ENCODE assay signal across 1 cellular context in the genomic region with DNA sequence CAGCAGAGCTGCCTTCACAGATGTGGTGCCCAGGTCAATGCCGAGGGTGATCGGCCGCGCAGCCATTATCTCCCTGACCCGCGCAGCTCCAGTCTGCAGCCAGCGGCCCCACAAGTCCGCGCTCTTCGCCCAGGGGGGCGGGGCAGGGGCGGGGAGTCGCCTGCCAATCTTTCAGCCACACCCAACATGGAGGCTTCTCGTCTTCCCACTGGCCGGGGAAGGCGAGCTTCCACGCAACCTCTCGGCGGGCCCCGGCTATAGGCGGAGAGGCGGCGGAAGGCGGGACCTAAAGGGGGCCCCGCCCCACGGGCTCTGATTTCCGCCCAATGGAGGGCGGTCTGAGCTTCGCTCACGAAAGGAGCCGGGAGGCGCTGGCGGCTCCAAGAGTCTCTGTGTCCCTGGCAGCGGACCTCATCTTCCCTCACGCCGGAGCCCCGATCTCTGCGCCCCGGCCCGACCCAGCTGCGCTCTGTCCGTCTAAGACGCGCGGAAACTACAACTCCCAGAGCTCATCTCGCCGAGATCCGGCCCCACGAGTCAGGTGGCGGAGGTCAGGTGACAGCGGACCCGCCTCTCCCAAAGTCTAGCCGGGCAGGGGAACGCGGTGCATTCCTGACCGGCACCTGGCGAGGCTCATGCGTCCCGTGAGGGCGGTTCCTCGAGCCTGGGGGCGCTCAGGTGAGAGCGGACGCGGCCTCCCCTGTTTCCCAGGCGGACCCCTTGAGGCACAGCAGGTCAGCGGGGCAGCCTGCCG.
TF ChIP-seq lines count a peak whose summit lies in the region.

Gene CTNS, plus strand, starts transcription at position 607 of the 754 bp plus-strand sequence. CDS start 3,447 bp downstream, outside the sequence.
Gene SHPK, minus strand, starts transcription at position 97 of the 754 bp plus-strand sequence. Its CDS starts 31 bp downstream, at position 66.

TF ChIP-seq in HepG2, 621 proteins besides CTCF, POLR2A, EP300 and RAD21 (continued from another document and continues in another):
- TF ChIP-seq ZBTB2 (CRISPR knock-in tag; IDR thresholded peaks at IDR 0.05; ENCODE audit: low read depth) (0 out of 2 replicates have a peak, but pooled peaks have one; percentile 21), ZNF501 (CRISPR knock-in tag; IDR thresholded peaks at IDR 0.05) (peak; percentile 89), SRY (CRISPR knock-in tag; IDR thresholded peaks at IDR 0.05) (no peak), NR2C2 (CRISPR knock-in tag; IDR thresholded peaks at IDR 0.05; ENCODE audit: borderline replicate concordance) (peak; percentile 87), TOE1 (CRISPR knock-in tag; IDR thresholded peaks at IDR 0.05) (0 out of 2 replicates have a peak, but pooled peaks have one; percentile 42), TSC22D2 (CRISPR knock-in tag; IDR thresholded peaks at IDR 0.05; ENCODE audit: borderline replicate concordance) (peak; percentile 69; the same call in 1 of the 2 replicates), ZNF788 (CRISPR knock-in tag; IDR thresholded peaks at IDR 0.05; ENCODE audit: borderline replicate concordance) (peak; percentile 58; the same call in 1 of the 2 replicates), ZNF615 (CRISPR knock-in tag; IDR thresholded peaks at IDR 0.05; ENCODE audit: borderline replicate concordance) (0 out of 2 replicates have a peak, but pooled peaks have one; percentile 44), BRCA1 (CRISPR knock-in tag; IDR thresholded peaks at IDR 0.05) (no peak), REL (CRISPR knock-in tag; conservative IDR thresholded peaks at IDR 0.05) (peak; percentile 78), ZSCAN21 (CRISPR knock-in tag; IDR thresholded peaks at IDR 0.05; ENCODE audit: borderline replicate concordance) (peak; percentile 80), CBFB (CRISPR knock-in tag; IDR thresholded peaks at IDR 0.05) (peak; percentile 48; the same call in 1 of the 2 replicates), ZFP90 (CRISPR knock-in tag; IDR thresholded peaks at IDR 0.05; ENCODE audit: borderline replicate concordance) (0 out of 2 replicates have a peak, but pooled peaks have one; percentile 54), SIN3A (IDR thresholded peaks at IDR 0.05; ENCODE audit: borderline replicate concordance, low read depth, low read length) (peak; percentile 79; the same call in 1 of the 2 replicates), CENPT (CRISPR knock-in tag; IDR thresholded peaks at IDR 0.05; ENCODE audit: low read depth) (no peak), ISL2 (CRISPR knock-in tag; IDR thresholded peaks at IDR 0.05) (peak; percentile 39; the same call in 1 of the 2 replicates), GRHL1 (CRISPR knock-in tag; conservative IDR thresholded peaks at IDR 0.05) (no peak), ASH2L (IDR thresholded peaks at IDR 0.05; ENCODE audit: insufficient read length, low read depth, low read length) (peak; percentile 70), ZNF777 (CRISPR knock-in tag; IDR thresholded peaks at IDR 0.05) (peak; percentile 58), AFF4 (CRISPR knock-in tag; IDR thresholded peaks at IDR 0.05) (no peak; the same call in 1 of the 2 replicates), THAP7 (CRISPR knock-in tag; IDR thresholded peaks at IDR 0.05) (peak; percentile 92; the same call in 1 of the 2 replicates), TEAD3 (CRISPR knock-in tag; optimal IDR thresholded peaks at IDR 0.05; ENCODE audit: borderline replicate concordance) (peak; percentile 85), ZNF414 (CRISPR knock-in tag; IDR thresholded peaks at IDR 0.05) (peak; percentile 76), HIVEP1 (CRISPR knock-in tag; IDR thresholded peaks at IDR 0.05) (peak; percentile 89)
- TF ChIP-seq, protein P1, sequence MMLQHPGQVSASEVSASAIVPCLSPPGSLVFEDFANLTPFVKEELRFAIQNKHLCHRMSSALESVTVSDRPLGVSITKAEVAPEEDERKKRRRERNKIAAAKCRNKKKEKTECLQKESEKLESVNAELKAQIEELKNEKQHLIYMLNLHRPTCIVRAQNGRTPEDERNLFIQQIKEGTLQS (CRISPR knock-in tag; IDR thresholded peaks at IDR 0.05): no peak
- TF ChIP-seq, protein P2, sequence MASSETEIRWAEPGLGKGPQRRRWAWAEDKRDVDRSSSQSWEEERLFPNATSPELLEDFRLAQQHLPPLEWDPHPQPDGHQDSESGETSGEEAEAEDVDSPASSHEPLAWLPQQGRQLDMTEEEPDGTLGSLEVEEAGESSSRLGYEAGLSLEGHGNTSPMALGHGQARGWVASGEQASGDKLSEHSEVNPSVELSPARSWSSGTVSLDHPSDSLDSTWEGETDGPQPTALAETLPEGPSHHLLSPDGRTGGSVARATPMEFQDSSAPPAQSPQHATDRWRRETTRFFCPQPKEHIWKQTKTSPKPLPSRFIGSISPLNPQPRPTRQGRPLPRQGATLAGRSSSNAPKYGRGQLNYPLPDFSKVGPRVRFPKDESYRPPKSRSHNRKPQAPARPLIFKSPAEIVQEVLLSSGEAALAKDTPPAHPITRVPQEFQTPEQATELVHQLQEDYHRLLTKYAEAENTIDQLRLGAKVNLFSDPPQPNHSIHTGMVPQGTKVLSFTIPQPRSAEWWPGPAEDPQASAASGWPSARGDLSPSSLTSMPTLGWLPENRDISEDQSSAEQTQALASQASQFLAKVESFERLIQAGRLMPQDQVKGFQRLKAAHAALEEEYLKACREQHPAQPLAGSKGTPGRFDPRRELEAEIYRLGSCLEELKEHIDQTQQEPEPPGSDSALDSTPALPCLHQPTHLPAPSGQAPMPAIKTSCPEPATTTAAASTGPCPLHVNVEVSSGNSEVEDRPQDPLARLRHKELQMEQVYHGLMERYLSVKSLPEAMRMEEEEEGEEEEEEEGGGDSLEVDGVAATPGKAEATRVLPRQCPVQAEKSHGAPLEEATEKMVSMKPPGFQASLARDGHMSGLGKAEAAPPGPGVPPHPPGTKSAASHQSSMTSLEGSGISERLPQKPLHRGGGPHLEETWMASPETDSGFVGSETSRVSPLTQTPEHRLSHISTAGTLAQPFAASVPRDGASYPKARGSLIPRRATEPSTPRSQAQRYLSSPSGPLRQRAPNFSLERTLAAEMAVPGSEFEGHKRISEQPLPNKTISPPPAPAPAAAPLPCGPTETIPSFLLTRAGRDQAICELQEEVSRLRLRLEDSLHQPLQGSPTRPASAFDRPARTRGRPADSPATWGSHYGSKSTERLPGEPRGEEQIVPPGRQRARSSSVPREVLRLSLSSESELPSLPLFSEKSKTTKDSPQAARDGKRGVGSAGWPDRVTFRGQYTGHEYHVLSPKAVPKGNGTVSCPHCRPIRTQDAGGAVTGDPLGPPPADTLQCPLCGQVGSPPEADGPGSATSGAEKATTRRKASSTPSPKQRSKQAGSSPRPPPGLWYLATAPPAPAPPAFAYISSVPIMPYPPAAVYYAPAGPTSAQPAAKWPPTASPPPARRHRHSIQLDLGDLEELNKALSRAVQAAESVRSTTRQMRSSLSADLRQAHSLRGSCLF (CRISPR knock-in tag; IDR thresholded peaks at IDR 0.05; ENCODE audit: borderline replicate concordance): no peak
- TF ChIP-seq, protein P3, sequence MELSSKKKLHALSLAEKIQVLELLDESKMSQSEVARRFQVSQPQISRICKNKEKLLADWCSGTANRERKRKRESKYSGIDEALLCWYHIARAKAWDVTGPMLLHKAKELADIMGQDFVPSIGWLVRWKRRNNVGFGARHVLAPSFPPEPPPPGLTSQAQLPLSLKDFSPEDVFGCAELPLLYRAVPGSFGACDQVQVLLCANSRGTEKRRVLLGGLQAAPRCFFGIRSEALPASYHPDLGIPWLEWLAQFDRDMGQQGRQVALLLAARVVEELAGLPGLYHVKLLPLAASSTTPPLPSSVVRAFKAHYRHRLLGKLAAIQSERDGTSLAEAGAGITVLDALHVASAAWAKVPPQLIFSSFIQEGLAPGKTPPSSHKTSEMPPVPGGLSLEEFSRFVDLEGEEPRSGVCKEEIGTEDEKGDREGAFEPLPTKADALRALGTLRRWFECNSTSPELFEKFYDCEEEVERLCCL (CRISPR knock-in tag; IDR thresholded peaks at IDR 0.05; ENCODE audit: borderline replicate concordance): no peak
- TF ChIP-seq, protein P4, sequence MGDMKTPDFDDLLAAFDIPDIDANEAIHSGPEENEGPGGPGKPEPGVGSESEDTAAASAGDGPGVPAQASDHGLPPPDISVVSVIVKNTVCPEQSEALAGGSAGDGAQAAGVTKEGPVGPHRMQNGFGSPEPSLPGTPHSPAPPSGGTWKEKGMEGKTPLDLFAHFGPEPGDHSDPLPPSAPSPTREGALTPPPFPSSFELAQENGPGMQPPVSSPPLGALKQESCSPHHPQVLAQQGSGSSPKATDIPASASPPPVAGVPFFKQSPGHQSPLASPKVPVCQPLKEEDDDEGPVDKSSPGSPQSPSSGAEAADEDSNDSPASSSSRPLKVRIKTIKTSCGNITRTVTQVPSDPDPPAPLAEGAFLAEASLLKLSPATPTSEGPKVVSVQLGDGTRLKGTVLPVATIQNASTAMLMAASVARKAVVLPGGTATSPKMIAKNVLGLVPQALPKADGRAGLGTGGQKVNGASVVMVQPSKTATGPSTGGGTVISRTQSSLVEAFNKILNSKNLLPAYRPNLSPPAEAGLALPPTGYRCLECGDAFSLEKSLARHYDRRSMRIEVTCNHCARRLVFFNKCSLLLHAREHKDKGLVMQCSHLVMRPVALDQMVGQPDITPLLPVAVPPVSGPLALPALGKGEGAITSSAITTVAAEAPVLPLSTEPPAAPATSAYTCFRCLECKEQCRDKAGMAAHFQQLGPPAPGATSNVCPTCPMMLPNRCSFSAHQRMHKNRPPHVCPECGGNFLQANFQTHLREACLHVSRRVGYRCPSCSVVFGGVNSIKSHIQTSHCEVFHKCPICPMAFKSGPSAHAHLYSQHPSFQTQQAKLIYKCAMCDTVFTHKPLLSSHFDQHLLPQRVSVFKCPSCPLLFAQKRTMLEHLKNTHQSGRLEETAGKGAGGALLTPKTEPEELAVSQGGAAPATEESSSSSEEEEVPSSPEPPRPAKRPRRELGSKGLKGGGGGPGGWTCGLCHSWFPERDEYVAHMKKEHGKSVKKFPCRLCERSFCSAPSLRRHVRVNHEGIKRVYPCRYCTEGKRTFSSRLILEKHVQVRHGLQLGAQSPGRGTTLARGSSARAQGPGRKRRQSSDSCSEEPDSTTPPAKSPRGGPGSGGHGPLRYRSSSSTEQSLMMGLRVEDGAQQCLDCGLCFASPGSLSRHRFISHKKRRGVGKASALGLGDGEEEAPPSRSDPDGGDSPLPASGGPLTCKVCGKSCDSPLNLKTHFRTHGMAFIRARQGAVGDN (CRISPR knock-in tag; IDR thresholded peaks at IDR 0.05): peak; percentile 82
